8 cellular contexts compared by ENCODE assay signal in the genomic region with DNA sequence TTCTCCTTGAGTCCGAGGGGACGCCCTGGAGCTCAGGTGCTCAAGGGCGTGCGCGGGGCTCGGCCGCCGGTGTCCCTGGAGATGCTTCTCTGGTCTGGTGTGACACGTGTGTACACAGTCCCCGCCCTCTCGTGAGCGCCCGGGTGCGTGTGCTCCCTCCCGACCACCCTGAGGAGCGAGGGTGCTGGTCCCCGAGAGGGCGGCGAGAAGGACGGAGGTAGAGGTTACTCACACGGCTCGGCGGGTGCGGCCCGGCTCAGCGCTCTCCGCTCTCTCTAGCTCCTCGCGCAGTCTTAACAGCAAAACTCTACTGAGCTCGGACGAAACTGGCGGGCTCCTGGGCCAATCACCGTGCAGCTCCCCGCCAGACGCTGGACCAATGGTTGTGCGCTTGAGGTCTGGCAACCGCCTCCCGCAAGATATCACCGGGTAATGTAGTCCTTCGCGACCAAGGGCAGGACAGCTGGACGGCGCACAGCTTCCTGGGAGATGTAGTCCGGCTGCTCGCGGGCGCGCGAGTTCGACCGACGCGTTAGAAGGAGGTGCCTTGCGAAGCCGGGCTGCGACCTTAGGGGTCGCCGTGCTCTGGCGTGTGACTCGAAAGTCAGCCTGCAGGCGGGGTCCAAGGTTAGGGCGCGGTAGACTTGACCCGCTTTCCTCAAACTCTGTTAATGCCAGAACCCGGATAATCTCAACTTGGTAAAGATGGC. TPM values are rescaled to one million over a fixed set of nuclear protein-coding genes. Genes with fewer than 3 reads are reported as not detected.
A peak's percentile ranks its signal among the peaks of the same experiment; 100 is the strongest.
DNase-seq lines count a peak whose midpoint lies in the region; ATAC-seq and TF ChIP-seq lines count a peak whose summit lies in the region.

A gene (minus strand): TSS at position 312 of the 710 bp plus-strand sequence. CDS start 2,669 bp downstream, outside the sequence.

- peak within 1 kb of the TSS; percentile 82 to 92 for H3K27ac ChIP-seq in coronary artery

- peaks cover 31% of the 10 kb centered on the region for H3K36me3 Mint-ChIP-seq in activated CD4-positive, alpha-beta T cell treated with anti-CD3 and anti-CD28 coated beads, Interleukin-2, amount 10 ng/mL, durations not matched to agents 24 days and 14 days (ENCODE audit: low read depth)

- DNase-seq in C1 segment of cervical spinal cord (lab: John Stamatoyannopoulos, UW) (peak; percentile 82 to 98 (median 97)), NCI-H526 treated with DMSO at 0.1 percent for 48 hours (lab: John Stamatoyannopoulos, UW) (peak; percentile 98), coronary artery (ENCODE audit: low spot score) (peak; percentile 99), left colon (peak; percentile 96 to 99)
- DNase-seq in activated CD4-positive, alpha-beta T cell treated with anti-CD3 and anti-CD28 coated beads, Interleukin-2, amount 10 ng/mL, durations not matched to agents 24 days and 14 days: peak; percentile 99
- peak; percentile 99 for DNase-seq in stimulated activated CD4-positive, alpha-beta T cell treated with anti-CD3 and anti-CD28 coated beads, Interleukin-1b, Interleukin-23, amount 100 ng/mL, for 48 hours

- H3K4me1 Mint-ChIP-seq in activated CD4-positive, alpha-beta T cell treated with anti-CD3 and anti-CD28 coated beads, Interleukin-2, amount 10 ng/mL, durations not matched to agents 24 days and 14 days: peaks cover 19% of the 10 kb centered on the region

- no peaks in the 10 kb centered on the region for H3K27me3 Mint-ChIP-seq in activated CD4-positive, alpha-beta T cell treated with anti-CD3 and anti-CD28 coated beads, Interleukin-2, amount 10 ng/mL, durations not matched to agents 24 days and 14 days

- peak; percentile 90 for ATAC-seq in GM19324 (IDR thresholded peaks at IDR 0.05; ENCODE audit: low FRiP score, unreplicated experiment)
- peak; percentile 80 for ATAC-seq in HG03469 (IDR thresholded peaks at IDR 0.05; ENCODE audit: unreplicated experiment)
- ATAC-seq in left colon: peak; percentile 94

- peak within 1 kb of the TSS; percentile 98 for H3K4me3 ChIP-seq in coronary artery

- intact Hi-C loops in activated CD4-positive, alpha-beta T cell treated with anti-CD3 and anti-CD28 coated beads, Interleukin-2, amount 10 ng/mL, durations not matched to agents 24 days and 14 days (cut with micrococcal nuclease): loop anchor here (1.0 to 2.0 kb wide), 6 partner anchors 8 to 115 kb away; a partner anchor contains a TSS
- intact Hi-C loops in left colon (cut with DNase I, micrococcal nuclease): no loop called here

- H3K27ac Mint-ChIP-seq in activated CD4-positive, alpha-beta T cell treated with anti-CD3 and anti-CD28 coated beads, Interleukin-2, amount 10 ng/mL, durations not matched to agents 24 days and 14 days: peak within 1 kb of the TSS; percentile 100

- peak within 1 kb of the TSS; percentile 100 for H3K4me3 Mint-ChIP-seq in activated CD4-positive, alpha-beta T cell treated with anti-CD3 and anti-CD28 coated beads, Interleukin-2, amount 10 ng/mL, durations not matched to agents 24 days and 14 days

- H3K9me3 Mint-ChIP-seq in activated CD4-positive, alpha-beta T cell treated with anti-CD3 and anti-CD28 coated beads, Interleukin-2, amount 10 ng/mL, durations not matched to agents 24 days and 14 days: no peaks in the 10 kb centered on the region

- no peak for TF ChIP-seq CTCF in coronary artery (IDR thresholded peaks at IDR 0.05)

RNA-seq across cellular contexts. Expression of the gene that starts here (rescaled TPM):
- 131 and 132 TPM in 2 replicates for total RNA-seq in activated CD4-positive, alpha-beta T cell treated with anti-CD3 and anti-CD28 coated beads, Interleukin-2, amount 10 ng/mL, durations not matched to agents 24 days and 14 days
- total RNA-seq in left colon: 10 to 100 TPM; 10.7 to 14.0 TPM

Comparison
In these comparisons a context has a peak if more than half of its experiments do, and no peak if none do; other contexts are left out.
1. Peak in every context shown above with its lines: DNase-seq, ATAC-seq, H3K4me3 ChIP-seq and H3K27ac ChIP-seq.